10 cellular contexts compared by ENCODE assay signal in genomic region chr14:67429651-67430205, GRCh38.
"Had no signal": no experiment of that assay in that cellular context is flagged by ENCODE, and none has a peak within 500 bp of the region (broad histone marks: within the 10 kb centered on the region; RNA-seq: fewer than 3 reads in every experiment).

No MANE protein-coding gene starts in this region.

- H3K36me3 ChIP-seq: brain microvascular endothelial cell had no signal

- FAIRE-seq: TTC549 had no signal

- H3K9ac ChIP-seq: parathyroid adenoma had no signal

- H3K27ac ChIP-seq: brain microvascular endothelial cell had no signal

- ATAC-seq: stimulated activated naive CD8-positive, alpha-beta T cell treated with anti-CD3 and anti-CD28 coated beads, Interleukin-15, amount 100 ng/mL, for 72 hours had no signal

- H3K79me2 ChIP-seq: parathyroid adenoma had no signal

- DNase-seq: activated gamma-delta T cell; activated T-cell treated with anti-CD3 and anti-CD28 coated beads, Interleukin-2, amount 50 U/mL, for 48 hours; brain microvascular endothelial cell; naive B cell; retina; stimulated activated CD4-positive, alpha-beta T cell treated with anti-CD3 and anti-CD28 coated beads, Interleukin-15, amount 100 ng/mL, for 24 hours; stimulated activated CD4-positive, alpha-beta T cell treated with anti-CD3 and anti-CD28 coated beads, Interleukin-4, amount 100 ng/mL, for 24 hours; stimulated activated naive CD8-positive, alpha-beta T cell treated with anti-CD3 and anti-CD28 coated beads, Interleukin-15, amount 100 ng/mL, for 72 hours had no signal
